In the genomic region with DNA sequence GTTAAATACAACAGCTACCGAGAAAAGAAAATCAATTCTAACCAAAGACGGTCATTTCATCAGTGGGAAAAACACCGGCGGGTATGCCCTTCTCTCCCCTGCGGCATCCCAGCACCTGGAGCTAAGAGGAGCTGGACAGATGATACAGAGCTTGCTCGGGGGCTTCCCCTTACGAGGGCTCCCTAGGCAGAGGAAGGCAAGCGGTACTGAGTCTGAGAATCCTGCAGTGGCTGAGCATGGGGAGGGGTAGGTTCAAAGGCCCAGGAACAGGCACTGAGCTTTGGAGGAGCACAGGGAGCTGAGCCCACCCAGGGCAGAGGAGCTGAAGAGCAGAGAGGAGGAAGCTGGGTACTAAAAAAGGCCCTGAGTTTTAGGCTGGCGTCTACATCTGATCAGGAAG, we compare ENCODE assay signal across 12 cellular contexts. TPM values are rescaled to one million over a fixed set of nuclear protein-coding genes. Genes with fewer than 3 reads are reported as not detected.
DNase-seq lines count a peak whose midpoint lies in the region; ATAC-seq and TF ChIP-seq lines count a peak whose summit lies in the region.
"Had no signal": no experiment of that assay in that cellular context is flagged by ENCODE, and none has a peak within 500 bp of the region (broad histone marks: within the 10 kb centered on the region; RNA-seq: fewer than 3 reads in every experiment).

No MANE protein-coding gene starts in this region.

- no peaks in the 10 kb centered on the region for H3K9me3 Mint-ChIP-seq in activated CD4-positive, alpha-beta T cell treated with anti-CD3 and anti-CD28 coated beads, Interleukin-2, amount 10 ng/mL, durations not matched to agents 24 days and 14 days
- no peaks in the 10 kb centered on the region for H3K9me3 Mint-ChIP-seq in stimulated activated memory B cell treated with anti-CD40 and anti-IgM and Interleukin-4, amounts not matched to agents 10 μg/mL and 1 μg/mL and 100 μg/mL, for 72 hours

- intact Hi-C loops in activated CD4-positive, alpha-beta T cell treated with anti-CD3 and anti-CD28 coated beads, Interleukin-2, amount 10 ng/mL, durations not matched to agents 24 days and 14 days (cut with micrococcal nuclease): no loop called here

- H3K79me2 ChIP-seq in OCI-LY1 (ENCODE audit: insufficient read depth, low read length): peaks cover 92% of the 10 kb centered on the region

- H3K4me2 ChIP-seq in OCI-LY1 (ENCODE audit: low read length): peak overlapping the region; percentile 30; the same call in 1 of the 2 replicates

- H3K9ac ChIP-seq in OCI-LY1 (ENCODE audit: low read length): no peak overlapping the region; the same call in 1 of the 2 replicates

- peaks cover 4% of the 10 kb centered on the region; the same call in 1 of the 2 replicates for H3F3A ChIP-seq in OCI-LY1 (ENCODE audit: insufficient read depth, low read length)

- H4K20me1 ChIP-seq in OCI-LY1 (ENCODE audit: insufficient read depth, low read length): no peaks in the 10 kb centered on the region

- peak overlapping the region; percentile 77 for H3K4me3 Mint-ChIP-seq in activated CD4-positive, alpha-beta T cell treated with anti-CD3 and anti-CD28 coated beads, Interleukin-2, amount 10 ng/mL, durations not matched to agents 24 days and 14 days
- H3K4me3 Mint-ChIP-seq in stimulated activated memory B cell treated with anti-CD40 and anti-IgM and Interleukin-4, amounts not matched to agents 10 μg/mL and 1 μg/mL and 100 μg/mL, for 72 hours: peak overlapping the region; percentile 49

- H3K27ac ChIP-seq in OCI-LY1 (ENCODE audit: low read depth, low read length, poor library complexity, severe bottlenecking): no peak overlapping the region
- H3K27ac ChIP-seq in effector memory CD4-positive, alpha-beta T cell (ENCODE audit: insufficient read depth, low read length, poor library complexity, severe bottlenecking): peak overlapping the region; percentile 77

- peak; percentile 47 for ATAC-seq in stimulated activated memory B cell treated with anti-CD40 and anti-IgM and Interleukin-4, amounts not matched to agents 10 μg/mL and 1 μg/mL and 100 μg/mL, for 72 hours
- no peak for ATAC-seq in HG03025 (IDR thresholded peaks at IDR 0.05; ENCODE audit: low FRiP score, unreplicated experiment)

- H3K4me1 ChIP-seq in OCI-LY1 (ENCODE audit: insufficient read depth, low read length, severe bottlenecking): peaks cover 54% of the 10 kb centered on the region
- peaks cover 75% of the 10 kb centered on the region for H3K4me1 ChIP-seq in effector memory CD4-positive, alpha-beta T cell (ENCODE audit: control insufficient read depth, insufficient read depth, low read length, poor library complexity, severe bottlenecking)

- no peaks in the 10 kb centered on the region for H3K27me3 ChIP-seq in OCI-LY1 (ENCODE audit: insufficient read depth, low read length)
- no peaks in the 10 kb centered on the region for H3K27me3 ChIP-seq in effector memory CD4-positive, alpha-beta T cell (replicated peaks; ENCODE audit: control insufficient read depth, insufficient read depth, low read length, poor library complexity, severe bottlenecking)
- H3K27me3 ChIP-seq: tibial nerve had no signal

- no peak overlapping the region for H2AFZ ChIP-seq in OCI-LY1 (ENCODE audit: low read length)

- peak overlapping the region; percentile 86 for H3K27ac Mint-ChIP-seq in activated CD4-positive, alpha-beta T cell treated with anti-CD3 and anti-CD28 coated beads, Interleukin-2, amount 10 ng/mL, durations not matched to agents 24 days and 14 days
- peak overlapping the region; percentile 90 for H3K27ac Mint-ChIP-seq in stimulated activated memory B cell treated with anti-CD40 and anti-IgM and Interleukin-4, amounts not matched to agents 10 μg/mL and 1 μg/mL and 100 μg/mL, for 72 hours

- DNase-seq in activated CD4-positive, alpha-beta T cell treated with anti-CD3 and anti-CD28 coated beads, Interleukin-2, amount 10 ng/mL, durations not matched to agents 24 days and 14 days: peak; percentile 67
- no peak for DNase-seq in activated CD4-positive, alpha-beta T cell treated with anti-CD3 and anti-CD28 coated beads, Interleukin-2, amount 50 U/mL, for 48 hours
- no peak for DNase-seq in effector memory CD4-positive, alpha-beta T cell
- DNase-seq in GOT3 (lab: John Stamatoyannopoulos, UW) (no peak), NCI-H1048 (lab: John Stamatoyannopoulos, UW) (no peak)
- DNase-seq: caudate nucleus, NCI-H345, SHP77 treated with DMSO at 0.1 percent for 48 hours had no signal

- H3K36me3 Mint-ChIP-seq in activated CD4-positive, alpha-beta T cell treated with anti-CD3 and anti-CD28 coated beads, Interleukin-2, amount 10 ng/mL, durations not matched to agents 24 days and 14 days (ENCODE audit: low read depth): peaks cover 35% of the 10 kb centered on the region
- H3K36me3 Mint-ChIP-seq in stimulated activated memory B cell treated with anti-CD40 and anti-IgM and Interleukin-4, amounts not matched to agents 10 μg/mL and 1 μg/mL and 100 μg/mL, for 72 hours: peaks cover 31% of the 10 kb centered on the region

- H3K4me1 Mint-ChIP-seq in activated CD4-positive, alpha-beta T cell treated with anti-CD3 and anti-CD28 coated beads, Interleukin-2, amount 10 ng/mL, durations not matched to agents 24 days and 14 days: peaks cover 80% of the 10 kb centered on the region
- H3K4me1 Mint-ChIP-seq in stimulated activated memory B cell treated with anti-CD40 and anti-IgM and Interleukin-4, amounts not matched to agents 10 μg/mL and 1 μg/mL and 100 μg/mL, for 72 hours: peaks cover 85% of the 10 kb centered on the region

- H3K4me3 ChIP-seq in OCI-LY1 (ENCODE audit: low read depth, low read length, poor library complexity, severe bottlenecking): no peak overlapping the region
- H3K4me3 ChIP-seq in effector memory CD4-positive, alpha-beta T cell (ENCODE audit: insufficient read depth, low read depth, low read length, poor library complexity, severe bottlenecking): peak overlapping the region; percentile 39
- H3K4me3 ChIP-seq: tibial nerve had no signal

- H3K27me3 Mint-ChIP-seq in activated CD4-positive, alpha-beta T cell treated with anti-CD3 and anti-CD28 coated beads, Interleukin-2, amount 10 ng/mL, durations not matched to agents 24 days and 14 days: no peaks in the 10 kb centered on the region
- no peaks in the 10 kb centered on the region for H3K27me3 Mint-ChIP-seq in stimulated activated memory B cell treated with anti-CD40 and anti-IgM and Interleukin-4, amounts not matched to agents 10 μg/mL and 1 μg/mL and 100 μg/mL, for 72 hours

- no peak for TF ChIP-seq CTCF in OCI-LY1 (IDR thresholded peaks at IDR 0.05; ENCODE audit: low read length)

- H3K9me2 ChIP-seq in OCI-LY1 (ENCODE audit: low read depth, low read length): no peaks in the 10 kb centered on the region

- H3K9me3 ChIP-seq in OCI-LY1 (ENCODE audit: low read length): no peaks in the 10 kb centered on the region
- H3K9me3 ChIP-seq in effector memory CD4-positive, alpha-beta T cell (ENCODE audit: control insufficient read depth, low read length): no peaks in the 10 kb centered on the region
- H3K9me3 ChIP-seq: tibial nerve had no signal

- peaks cover 13% of the 10 kb centered on the region; the same call in 1 of the 2 replicates for H3K36me3 ChIP-seq in OCI-LY1 (ENCODE audit: insufficient read depth, low read length)
- no peaks in the 10 kb centered on the region for H3K36me3 ChIP-seq in effector memory CD4-positive, alpha-beta T cell (ENCODE audit: control insufficient read depth, insufficient read depth, low read length)
- H3K36me3 ChIP-seq: tibial nerve had no signal

RNA-seq across cellular contexts. Expression of a gene that starts 12.7 kb away (rescaled TPM):
- 127 and 136 TPM in 2 replicates for total RNA-seq in activated CD4-positive, alpha-beta T cell treated with anti-CD3 and anti-CD28 coated beads, Interleukin-2, amount 10 ng/mL, durations not matched to agents 24 days and 14 days
